In genomic region chr21:43294194-43294902, GRCh38 we compare ENCODE assay signal across 20 cellular contexts.
DNase-seq lines count a peak whose midpoint lies in the region; ATAC-seq and TF ChIP-seq lines count a peak whose summit lies in the region.
"Had no signal": no experiment of that assay in that cellular context is flagged by ENCODE, and none has a peak within 500 bp of the region (broad histone marks: within the 10 kb centered on the region; RNA-seq: fewer than 3 reads in every experiment).

No MANE protein-coding gene starts in this region.

- H3K27me3 Mint-ChIP-seq in activated B cell treated with CpG ODN at 0.5 μM for 24 hours: peaks cover 25% of the 10 kb centered on the region
- H3K27me3 Mint-ChIP-seq in neural progenitor cell (ENCODE audit: insufficient read depth, low read depth): peaks cover 20% of the 10 kb centered on the region

- DNase-seq in Right ventricle myocardium superior (peak; percentile 54), right atrium auricular region (ENCODE audit: low spot score) (no peak), activated B cell treated with CpG ODN at 0.5 μM for 24 hours (no peak), left ventricle myocardium inferior (peak; percentile 49), glomerular visceral epithelial cell (ENCODE audit: extremely low spot score) (no peak), Peyer's patch (no peak), neural progenitor cell (ENCODE audit: low spot score) (no peak)
- DNase-seq in activated CD4-positive, alpha-beta T cell treated with anti-CD3 and anti-CD28 coated beads, Interleukin-2, amount 50 U/mL, for 1 hour: no peak
- DNase-seq: 8988T; Calu3; CD4-positive, alpha-beta memory T cell; DMS53; KG1; MV-4-11; NCI-H187; NCI-H226; NCI-H524 treated with DMSO at 0.1 percent for 48 hours; PC-3; SJCRH30 had no signal

- POLR2A ChIA-PET in activated B cell treated with CpG ODN at 0.5 μM for 24 hours (lab: Charles Lee): no interaction called here

- no peak overlapping the region for H3K9ac ChIP-seq in neural progenitor cell

- H3K27ac ChIP-seq in right atrium auricular region (no peak overlapping the region), left ventricle myocardium inferior (replicated peaks) (no peak overlapping the region), Peyer's patch (no peak overlapping the region), neural progenitor cell (no peak overlapping the region)
- H3K27ac ChIP-seq: RWPE1, SJCRH30 had no signal

- H3K9me3 Mint-ChIP-seq in activated B cell treated with CpG ODN at 0.5 μM for 24 hours (peaks cover 3% of the 10 kb centered on the region), neural progenitor cell (peaks cover 6% of the 10 kb centered on the region)

- H3K27ac Mint-ChIP-seq in activated B cell treated with CpG ODN at 0.5 μM for 24 hours (peak overlapping the region; percentile 53), neural progenitor cell (no peak overlapping the region)
- H3K27ac Mint-ChIP-seq: CD4-positive, alpha-beta memory T cell had no signal

- H4K20me1 ChIP-seq in neural progenitor cell (ENCODE audit: low read depth): no peaks in the 10 kb centered on the region

- H3K4me2 ChIP-seq in neural progenitor cell: no peak overlapping the region

- H3K4me1 Mint-ChIP-seq in activated B cell treated with CpG ODN at 0.5 μM for 24 hours (peaks cover 48% of the 10 kb centered on the region), neural progenitor cell (peaks cover 16% of the 10 kb centered on the region)
- H3K4me1 Mint-ChIP-seq: CD4-positive, alpha-beta memory T cell had no signal

- H3K9me3 ChIP-seq in right atrium auricular region: peaks cover 0 to 8% of the 10 kb centered on the region in 2 donors
- H3K9me3 ChIP-seq in left ventricle myocardium inferior (replicated peaks): peaks cover 15% of the 10 kb centered on the region
- no peaks in the 10 kb centered on the region for H3K9me3 ChIP-seq in Peyer's patch
- H3K9me3 ChIP-seq in neural progenitor cell (ENCODE audit: low read depth): no peaks in the 10 kb centered on the region

- H2AFZ ChIP-seq in neural progenitor cell (replicated peaks): no peak overlapping the region

- no peaks in the 10 kb centered on the region for H3K79me2 ChIP-seq in neural progenitor cell (ENCODE audit: low read depth)

- intact Hi-C loops in Right ventricle myocardium superior (cut with DNase I) (no loop called here), activated B cell treated with CpG ODN at 0.5 μM for 24 hours (cut with micrococcal nuclease) (no loop called here), left ventricle myocardium inferior (cut with micrococcal nuclease) (no loop called here)

- ATAC-seq in Right ventricle myocardium superior (ENCODE audit: poor library complexity) (peak; percentile 86), activated B cell treated with CpG ODN at 0.5 μM for 24 hours (ENCODE audit: low read depth) (no peak)
- ATAC-seq: PC-3 had no signal

- H3K36me3 Mint-ChIP-seq in activated B cell treated with CpG ODN at 0.5 μM for 24 hours (ENCODE audit: low read depth): no peaks in the 10 kb centered on the region
- no peaks in the 10 kb centered on the region for H3K36me3 Mint-ChIP-seq in neural progenitor cell
- H3K36me3 Mint-ChIP-seq: CD4-positive, alpha-beta memory T cell had no signal

- no peak overlapping the region for H3K4me3 Mint-ChIP-seq in activated B cell treated with CpG ODN at 0.5 μM for 24 hours
- H3K4me3 Mint-ChIP-seq in neural progenitor cell: no peak overlapping the region
- H3K4me3 Mint-ChIP-seq: CD4-positive, alpha-beta memory T cell had no signal

- H3K4me3 ChIP-seq in right atrium auricular region (no peak overlapping the region), left ventricle myocardium inferior (no peak overlapping the region), Peyer's patch (no peak overlapping the region), neural progenitor cell (no peak overlapping the region)
- H3K4me3 ChIP-seq: SJCRH30 had no signal

- TF ChIP-seq POLR2A in Peyer's patch (IDR thresholded peaks at IDR 0.05): no peak

- no peaks in the 10 kb centered on the region for H3F3A ChIP-seq in neural progenitor cell (ENCODE audit: low read depth)

- H3K27me3 ChIP-seq in right atrium auricular region (no peaks in the 10 kb centered on the region), left ventricle myocardium inferior (ENCODE audit: low read depth) (peaks cover 10% of the 10 kb centered on the region), Peyer's patch (no peaks in the 10 kb centered on the region), neural progenitor cell (no peaks in the 10 kb centered on the region)
- H3K27me3 ChIP-seq: SJCRH30 had no signal

- CTCF ChIA-PET in activated B cell treated with CpG ODN at 0.5 μM for 24 hours (lab: Charles Lee): no interaction called here

- no peaks in the 10 kb centered on the region for H3K4me1 ChIP-seq in right atrium auricular region
- H3K4me1 ChIP-seq in left ventricle myocardium inferior: peaks cover under 1% of the 10 kb centered on the region
- H3K4me1 ChIP-seq in Peyer's patch: peaks cover 0 to 10% (median 0%) of the 10 kb centered on the region in 4 donors
- no peaks in the 10 kb centered on the region for H3K4me1 ChIP-seq in neural progenitor cell

- TF ChIP-seq CTCF in right atrium auricular region (IDR thresholded peaks at IDR 0.05): no peak
- no peak for TF ChIP-seq CTCF in activated B cell treated with CpG ODN at 0.5 μM for 24 hours (IDR thresholded peaks at IDR 0.05)
- TF ChIP-seq CTCF in left ventricle myocardium inferior (IDR thresholded peaks at IDR 0.05; ENCODE audit: borderline replicate concordance): no peak
- TF ChIP-seq CTCF in Peyer's patch (IDR thresholded peaks at IDR 0.05): no peak
- no peak for TF ChIP-seq CTCF in neural progenitor cell (IDR thresholded peaks at IDR 0.05)

- H3K36me3 ChIP-seq in right atrium auricular region: no peaks in the 10 kb centered on the region
- no peaks in the 10 kb centered on the region for H3K36me3 ChIP-seq in left ventricle myocardium inferior
- H3K36me3 ChIP-seq in Peyer's patch: no peaks in the 10 kb centered on the region
- no peaks in the 10 kb centered on the region for H3K36me3 ChIP-seq in neural progenitor cell
- H3K36me3 ChIP-seq: SJCRH30 had no signal

Comparison
In these comparisons a context has a peak if more than half of its experiments do, and no peak if none do; other contexts are left out.
1. DNase-seq: peak in Right ventricle myocardium superior (single experiment) and left ventricle myocardium inferior (single experiment); none in right atrium auricular region (single experiment), activated B cell treated with CpG ODN at 0.5 μM for 24 hours (single experiment), activated CD4-positive, alpha-beta T cell treated with anti-CD3 and anti-CD28 coated beads, Interleukin-2, amount 50 U/mL, for 1 hour (single experiment), glomerular visceral epithelial cell (single experiment), Peyer's patch (0 of 3) and neural progenitor cell (single experiment).